3 cellular contexts compared by ENCODE assay signal in the genomic region with DNA sequence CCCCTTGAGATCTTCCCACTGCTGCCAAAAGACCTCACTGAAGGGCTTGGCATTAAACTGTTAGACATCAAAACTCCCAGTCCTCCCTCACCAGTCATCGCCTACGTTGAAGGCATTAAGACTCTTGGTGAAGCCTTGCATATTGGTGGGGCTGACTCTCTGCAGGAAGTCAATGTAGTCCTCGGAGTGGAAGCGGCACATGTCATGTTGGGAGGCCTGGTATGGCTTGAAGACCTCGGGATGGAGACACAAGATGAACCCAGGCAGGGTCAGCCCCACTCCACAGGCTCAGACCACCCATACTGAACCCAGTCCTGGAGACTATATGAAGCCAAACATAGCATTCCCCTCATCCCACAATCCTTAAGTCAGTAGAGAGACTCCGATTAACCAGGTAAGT.
TF ChIP-seq lines count a peak whose summit lies in the region.

No MANE protein-coding gene starts in this region.

TF ChIP-seq in SK-N-SH, 30 proteins besides CTCF, POLR2A, EP300 and RAD21:
- TF ChIP-seq TAF1 (IDR thresholded peaks at IDR 0.05; ENCODE audit: borderline replicate concordance, low read depth, low read length) (no peak), ELF1 (IDR thresholded peaks at IDR 0.05) (no peak), EZH2phosphoT487 (IDR thresholded peaks at IDR 0.05; ENCODE audit: borderline replicate concordance, low read depth) (no peak), NRF1 (IDR thresholded peaks at IDR 0.05; ENCODE audit: low read depth, low read length) (no peak), NFIC (IDR thresholded peaks at IDR 0.05; ENCODE audit: borderline replicate concordance) (no peak), RXRA (IDR thresholded peaks at IDR 0.05; ENCODE audit: borderline replicate concordance, low read depth) (no peak), ZBTB33 (IDR thresholded peaks at IDR 0.05; ENCODE audit: borderline replicate concordance, low read depth) (no peak), PBX3 (IDR thresholded peaks at IDR 0.05) (no peak), RCOR1 (IDR thresholded peaks at IDR 0.05; ENCODE audit: low read length) (no peak), MEF2A (IDR thresholded peaks at IDR 0.05; ENCODE audit: borderline replicate concordance, low read depth) (no peak), MXI1 (IDR thresholded peaks at IDR 0.05; ENCODE audit: low read depth, low read length) (no peak), JUND (IDR thresholded peaks at IDR 0.05) (no peak)
- TF ChIP-seq, protein P1, sequence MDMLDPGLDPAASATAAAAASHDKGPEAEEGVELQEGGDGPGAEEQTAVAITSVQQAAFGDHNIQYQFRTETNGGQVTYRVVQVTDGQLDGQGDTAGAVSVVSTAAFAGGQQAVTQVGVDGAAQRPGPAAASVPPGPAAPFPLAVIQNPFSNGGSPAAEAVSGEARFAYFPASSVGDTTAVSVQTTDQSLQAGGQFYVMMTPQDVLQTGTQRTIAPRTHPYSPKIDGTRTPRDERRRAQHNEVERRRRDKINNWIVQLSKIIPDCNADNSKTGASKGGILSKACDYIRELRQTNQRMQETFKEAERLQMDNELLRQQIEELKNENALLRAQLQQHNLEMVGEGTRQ (IDR thresholded peaks at IDR 0.05; ENCODE audit: borderline replicate concordance, low read depth, low read length) = no peak
- TF ChIP-seq, protein P2, sequence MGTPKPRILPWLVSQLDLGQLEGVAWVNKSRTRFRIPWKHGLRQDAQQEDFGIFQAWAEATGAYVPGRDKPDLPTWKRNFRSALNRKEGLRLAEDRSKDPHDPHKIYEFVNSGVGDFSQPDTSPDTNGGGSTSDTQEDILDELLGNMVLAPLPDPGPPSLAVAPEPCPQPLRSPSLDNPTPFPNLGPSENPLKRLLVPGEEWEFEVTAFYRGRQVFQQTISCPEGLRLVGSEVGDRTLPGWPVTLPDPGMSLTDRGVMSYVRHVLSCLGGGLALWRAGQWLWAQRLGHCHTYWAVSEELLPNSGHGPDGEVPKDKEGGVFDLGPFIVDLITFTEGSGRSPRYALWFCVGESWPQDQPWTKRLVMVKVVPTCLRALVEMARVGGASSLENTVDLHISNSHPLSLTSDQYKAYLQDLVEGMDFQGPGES (IDR thresholded peaks at IDR 0.05; ENCODE audit: low read depth, low read length) = no peak

TF ChIP-seq in SK-N-SH treated with all-trans-retinoic acid at 6 μM for 48 hours, 23 proteins besides CTCF, POLR2A, EP300 and RAD21:
- TF ChIP-seq OSR1 (CRISPR knock-in tag; IDR thresholded peaks at IDR 0.05) (no peak), BACH2 (CRISPR knock-in tag; IDR thresholded peaks at IDR 0.05; ENCODE audit: borderline replicate concordance) (no peak), TSHZ2 (CRISPR knock-in tag; IDR thresholded peaks at IDR 0.05) (no peak), GLIS3 (CRISPR knock-in tag; IDR thresholded peaks at IDR 0.05) (no peak), CREB5 (CRISPR knock-in tag; IDR thresholded peaks at IDR 0.05; ENCODE audit: low read depth) (no peak), ARNTL (CRISPR knock-in tag; IDR thresholded peaks at IDR 0.05; ENCODE audit: borderline replicate concordance, low read depth) (no peak), TOX (CRISPR knock-in tag; IDR thresholded peaks at IDR 0.05; ENCODE audit: borderline replicate concordance) (no peak), PATZ1 (CRISPR knock-in tag; IDR thresholded peaks at IDR 0.05; ENCODE audit: borderline replicate concordance) (no peak), ZNF8 (CRISPR knock-in tag; IDR thresholded peaks at IDR 0.05) (no peak), ESRRG (CRISPR knock-in tag; IDR thresholded peaks at IDR 0.05) (no peak), ISL1 (CRISPR knock-in tag; IDR thresholded peaks at IDR 0.05) (no peak)
- TF ChIP-seq, protein P3, sequence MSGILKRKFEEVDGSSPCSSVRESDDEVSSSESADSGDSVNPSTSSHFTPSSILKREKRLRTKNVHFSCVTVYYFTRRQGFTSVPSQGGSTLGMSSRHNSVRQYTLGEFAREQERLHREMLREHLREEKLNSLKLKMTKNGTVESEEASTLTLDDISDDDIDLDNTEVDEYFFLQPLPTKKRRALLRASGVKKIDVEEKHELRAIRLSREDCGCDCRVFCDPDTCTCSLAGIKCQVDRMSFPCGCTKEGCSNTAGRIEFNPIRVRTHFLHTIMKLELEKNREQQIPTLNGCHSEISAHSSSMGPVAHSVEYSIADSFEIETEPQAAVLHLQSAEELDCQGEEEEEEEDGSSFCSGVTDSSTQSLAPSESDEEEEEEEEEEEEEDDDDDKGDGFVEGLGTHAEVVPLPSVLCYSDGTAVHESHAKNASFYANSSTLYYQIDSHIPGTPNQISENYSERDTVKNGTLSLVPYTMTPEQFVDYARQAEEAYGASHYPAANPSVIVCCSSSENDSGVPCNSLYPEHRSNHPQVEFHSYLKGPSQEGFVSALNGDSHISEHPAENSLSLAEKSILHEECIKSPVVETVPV (CRISPR knock-in tag; IDR thresholded peaks at IDR 0.05) = no peak

TF ChIP-seq in IMR-90, 13 proteins besides CTCF, POLR2A, EP300 and RAD21:
- TF ChIP-seq FOS (IDR thresholded peaks at IDR 0.05; ENCODE audit: low read depth, low read length) (no peak), SMC3 (IDR thresholded peaks at IDR 0.05; ENCODE audit: low read depth, low read length) (no peak), ELK1 (IDR thresholded peaks at IDR 0.05; ENCODE audit: borderline replicate concordance, low read depth, low read length) (no peak), CEBPB (IDR thresholded peaks at IDR 0.05; ENCODE audit: low read depth, low read length) (no peak), RCOR1 (IDR thresholded peaks at IDR 0.05; ENCODE audit: insufficient replicate concordance, low read length) (no peak), MAZ (IDR thresholded peaks at IDR 0.05; ENCODE audit: borderline replicate concordance, low read depth, low read length) (no peak), BHLHE40 (IDR thresholded peaks at IDR 0.05; ENCODE audit: low read depth, low read length) (no peak), NFE2L2 (IDR thresholded peaks at IDR 0.05; ENCODE audit: low read depth, low read length) (no peak), RFX5 (IDR thresholded peaks at IDR 0.05; ENCODE audit: low read depth, low read length) (no peak), MXI1 (IDR thresholded peaks at IDR 0.05; ENCODE audit: borderline replicate concordance, low read depth, low read length) (no peak), CHD1 (IDR thresholded peaks at IDR 0.05; ENCODE audit: low read depth, low read length) (no peak), MAFK (IDR thresholded peaks at IDR 0.05; ENCODE audit: low read depth, low read length) (no peak)
- TF ChIP-seq, protein P1 (IDR thresholded peaks at IDR 0.05; ENCODE audit: low read depth, low read length) = no peak
